In genomic region chr18:75209129-75209951, GRCh38 we compare ENCODE assay signal across 1 cellular context.
TF ChIP-seq lines count a peak whose summit lies in the region.

Gene PTGR3 (minus strand): TSS chr18:75209139. CDS start chr18:75209058, 81 bp downstream.

TF ChIP-seq in HCT116, 20 proteins besides CTCF, POLR2A, EP300 and RAD21 (continued from another document):
- TF ChIP-seq CBX3 (IDR thresholded peaks at IDR 0.05; ENCODE audit: low read depth) (no peak), ZBTB33 (IDR thresholded peaks at IDR 0.05; ENCODE audit: extremely low read depth, insufficient replicate concordance, low read length) (no peak), SRF (IDR thresholded peaks at IDR 0.05; ENCODE audit: low read depth) (no peak), ELF1 (IDR thresholded peaks at IDR 0.05; ENCODE audit: borderline replicate concordance, low read depth) (no peak), FOSL1 (IDR thresholded peaks at IDR 0.05; ENCODE audit: low read depth) (no peak), EZH2phosphoT487 (IDR thresholded peaks at IDR 0.05; ENCODE audit: borderline replicate concordance) (no peak), SIN3A (IDR thresholded peaks at IDR 0.05; ENCODE audit: low read depth) (no peak; the same call in 1 of the 2 replicates), TCF7L2 (IDR thresholded peaks at IDR 0.05; ENCODE audit: borderline replicate concordance, extremely low read depth, insufficient read depth, insufficient read length) (peak; percentile 88), YY1 (IDR thresholded peaks at IDR 0.05; ENCODE audit: extremely low read depth, insufficient replicate concordance, low read depth, low read length) (peak; percentile 2), REST (IDR thresholded peaks at IDR 0.05; ENCODE audit: low read depth) (no peak), SP1 (IDR thresholded peaks at IDR 0.05; ENCODE audit: low read depth) (peak; percentile 40)
